ENCODE assay signal across 1 cellular context in the genomic region with DNA sequence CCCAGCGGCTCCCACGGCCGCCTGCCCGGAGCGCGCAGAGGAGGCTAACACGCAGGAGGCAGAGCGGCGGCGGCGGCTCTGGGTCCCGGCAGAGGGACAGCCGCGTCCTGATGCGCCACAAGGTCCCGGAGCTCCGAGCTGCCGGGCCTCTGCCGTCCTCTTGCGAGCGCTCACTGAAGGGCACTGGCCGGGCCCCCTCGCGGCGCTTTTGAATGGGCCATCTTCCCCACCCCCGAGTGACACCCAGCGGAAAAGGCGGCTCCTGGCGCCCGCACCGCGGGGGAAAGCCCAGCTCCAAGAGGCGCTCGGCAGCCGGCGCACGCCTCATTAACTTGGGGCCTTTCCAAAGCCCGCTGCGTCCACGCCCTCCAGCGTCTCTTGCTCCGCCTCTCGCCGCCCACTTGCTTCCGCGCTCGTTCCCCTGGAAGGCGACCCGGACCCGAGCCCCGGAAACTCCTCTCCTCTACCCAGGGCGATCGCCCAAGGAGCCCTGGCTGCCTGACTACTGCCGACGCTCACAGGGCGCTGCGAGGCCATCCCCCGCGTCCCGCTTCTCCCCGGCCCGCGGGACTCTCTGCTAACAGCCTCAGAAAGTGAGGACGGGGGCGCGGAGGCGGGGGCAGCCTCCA.
TF ChIP-seq lines count a peak whose summit lies in the region.

A gene (minus strand): TSS at position 363 of the 629 bp plus-strand sequence.

TF ChIP-seq in HepG2, 621 proteins besides CTCF, POLR2A, EP300 and RAD21 (continued from another document and continues in another):
- TF ChIP-seq, protein P1, sequence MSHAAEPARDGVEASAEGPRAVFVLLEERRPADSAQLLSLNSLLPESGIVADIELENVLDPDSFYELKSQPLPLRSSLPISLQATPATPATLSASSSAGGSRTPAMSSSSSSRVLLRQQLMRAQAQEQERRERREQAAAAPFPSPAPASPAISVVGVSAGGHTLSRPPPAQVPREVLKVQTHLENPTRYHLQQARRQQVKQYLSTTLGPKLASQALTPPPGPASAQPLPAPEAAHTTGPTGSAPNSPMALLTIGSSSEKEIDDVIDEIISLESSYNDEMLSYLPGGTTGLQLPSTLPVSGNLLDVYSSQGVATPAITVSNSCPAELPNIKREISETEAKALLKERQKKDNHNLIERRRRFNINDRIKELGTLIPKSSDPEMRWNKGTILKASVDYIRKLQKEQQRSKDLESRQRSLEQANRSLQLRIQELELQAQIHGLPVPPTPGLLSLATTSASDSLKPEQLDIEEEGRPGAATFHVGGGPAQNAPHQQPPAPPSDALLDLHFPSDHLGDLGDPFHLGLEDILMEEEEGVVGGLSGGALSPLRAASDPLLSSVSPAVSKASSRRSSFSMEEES (CRISPR knock-in tag; IDR thresholded peaks at IDR 0.05) = peak; percentile 18; the same call in 1 of the 2 replicates
- TF ChIP-seq TEAD3 (CRISPR knock-in tag; optimal IDR thresholded peaks at IDR 0.05; ENCODE audit: borderline replicate concordance) (peak; percentile 60), MAFF (IDR thresholded peaks at IDR 0.05; ENCODE audit: low read depth, low read length) (no peak), ARNTL (CRISPR knock-in tag; IDR thresholded peaks at IDR 0.05) (no peak; the same call in 1 of the 2 replicates), NFRKB (IDR thresholded peaks at IDR 0.05) (no peak), NCOA5 (CRISPR knock-in tag; IDR thresholded peaks at IDR 0.05) (no peak), ARNT2 (CRISPR knock-in tag; IDR thresholded peaks at IDR 0.05; ENCODE audit: low read depth) (peak; percentile 10), HNF4G (IDR thresholded peaks at IDR 0.05; ENCODE audit: borderline replicate concordance, low read depth, low read length) (no peak), HNF4G (CRISPR knock-in tag; IDR thresholded peaks at IDR 0.05; ENCODE audit: borderline replicate concordance, low read depth) (no peak), ZNF33B (CRISPR knock-in tag; IDR thresholded peaks at IDR 0.05) (no peak; the same call in 1 of the 2 replicates), U2AF1 (optimal IDR thresholded peaks at IDR 0.05; ENCODE audit: low read depth, low read length) (no peak), TAF1 (CRISPR knock-in tag; IDR thresholded peaks at IDR 0.05) (peak; percentile 88), XRCC5 (optimal IDR thresholded peaks at IDR 0.05; ENCODE audit: low read length) (no peak), TAF15 (IDR thresholded peaks at IDR 0.05; ENCODE audit: low read depth, low read length, poor library complexity, severe bottlenecking) (no peak), ZNF431 (CRISPR knock-in tag; IDR thresholded peaks at IDR 0.05; ENCODE audit: borderline replicate concordance, low read depth) (no peak; the same call in 1 of the 2 replicates), ZNF484 (CRISPR knock-in tag; IDR thresholded peaks at IDR 0.05; ENCODE audit: borderline replicate concordance, low read depth) (no peak), BCL6 (CRISPR knock-in tag; IDR thresholded peaks at IDR 0.05) (peak; percentile 63; the same call in 1 of the 2 replicates), ZNF776 (CRISPR knock-in tag; IDR thresholded peaks at IDR 0.05) (no peak; the same call in 1 of the 2 replicates), ZNF460 (CRISPR knock-in tag; IDR thresholded peaks at IDR 0.05; ENCODE audit: borderline replicate concordance) (no peak), ZNF234 (CRISPR knock-in tag; conservative IDR thresholded peaks at IDR 0.05) (no peak; the same call in 1 of the 2 replicates), THYN1 (CRISPR knock-in tag; IDR thresholded peaks at IDR 0.05; ENCODE audit: borderline replicate concordance, low read depth) (no peak; the same call in 1 of the 2 replicates), ZFYVE20 (CRISPR knock-in tag; IDR thresholded peaks at IDR 0.05; ENCODE audit: borderline replicate concordance, low read depth) (0 out of 2 replicates have a peak, but pooled peaks have one; percentile 23), NFE2L1 (CRISPR knock-in tag; IDR thresholded peaks at IDR 0.05; ENCODE audit: borderline replicate concordance) (no peak)
- TF ChIP-seq, protein P2, sequence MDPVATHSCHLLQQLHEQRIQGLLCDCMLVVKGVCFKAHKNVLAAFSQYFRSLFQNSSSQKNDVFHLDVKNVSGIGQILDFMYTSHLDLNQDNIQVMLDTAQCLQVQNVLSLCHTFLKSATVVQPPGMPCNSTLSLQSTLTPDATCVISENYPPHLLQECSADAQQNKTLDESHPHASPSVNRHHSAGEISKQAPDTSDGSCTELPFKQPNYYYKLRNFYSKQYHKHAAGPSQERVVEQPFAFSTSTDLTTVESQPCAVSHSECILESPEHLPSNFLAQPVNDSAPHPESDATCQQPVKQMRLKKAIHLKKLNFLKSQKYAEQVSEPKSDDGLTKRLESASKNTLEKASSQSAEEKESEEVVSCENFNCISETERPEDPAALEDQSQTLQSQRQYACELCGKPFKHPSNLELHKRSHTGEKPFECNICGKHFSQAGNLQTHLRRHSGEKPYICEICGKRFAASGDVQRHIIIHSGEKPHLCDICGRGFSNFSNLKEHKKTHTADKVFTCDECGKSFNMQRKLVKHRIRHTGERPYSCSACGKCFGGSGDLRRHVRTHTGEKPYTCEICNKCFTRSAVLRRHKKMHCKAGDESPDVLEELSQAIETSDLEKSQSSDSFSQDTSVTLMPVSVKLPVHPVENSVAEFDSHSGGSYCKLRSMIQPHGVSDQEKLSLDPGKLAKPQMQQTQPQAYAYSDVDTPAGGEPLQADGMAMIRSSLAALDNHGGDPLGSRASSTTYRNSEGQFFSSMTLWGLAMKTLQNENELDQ (CRISPR knock-in tag; IDR thresholded peaks at IDR 0.05; ENCODE audit: borderline replicate concordance) = no peak
- TF ChIP-seq, protein P3, sequence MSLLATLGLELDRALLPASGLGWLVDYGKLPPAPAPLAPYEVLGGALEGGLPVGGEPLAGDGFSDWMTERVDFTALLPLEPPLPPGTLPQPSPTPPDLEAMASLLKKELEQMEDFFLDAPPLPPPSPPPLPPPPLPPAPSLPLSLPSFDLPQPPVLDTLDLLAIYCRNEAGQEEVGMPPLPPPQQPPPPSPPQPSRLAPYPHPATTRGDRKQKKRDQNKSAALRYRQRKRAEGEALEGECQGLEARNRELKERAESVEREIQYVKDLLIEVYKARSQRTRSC (CRISPR knock-in tag; IDR thresholded peaks at IDR 0.05; ENCODE audit: low read depth) = 0 out of 2 replicates have a peak, but pooled peaks have one; percentile 11
- TF ChIP-seq, protein P4, sequence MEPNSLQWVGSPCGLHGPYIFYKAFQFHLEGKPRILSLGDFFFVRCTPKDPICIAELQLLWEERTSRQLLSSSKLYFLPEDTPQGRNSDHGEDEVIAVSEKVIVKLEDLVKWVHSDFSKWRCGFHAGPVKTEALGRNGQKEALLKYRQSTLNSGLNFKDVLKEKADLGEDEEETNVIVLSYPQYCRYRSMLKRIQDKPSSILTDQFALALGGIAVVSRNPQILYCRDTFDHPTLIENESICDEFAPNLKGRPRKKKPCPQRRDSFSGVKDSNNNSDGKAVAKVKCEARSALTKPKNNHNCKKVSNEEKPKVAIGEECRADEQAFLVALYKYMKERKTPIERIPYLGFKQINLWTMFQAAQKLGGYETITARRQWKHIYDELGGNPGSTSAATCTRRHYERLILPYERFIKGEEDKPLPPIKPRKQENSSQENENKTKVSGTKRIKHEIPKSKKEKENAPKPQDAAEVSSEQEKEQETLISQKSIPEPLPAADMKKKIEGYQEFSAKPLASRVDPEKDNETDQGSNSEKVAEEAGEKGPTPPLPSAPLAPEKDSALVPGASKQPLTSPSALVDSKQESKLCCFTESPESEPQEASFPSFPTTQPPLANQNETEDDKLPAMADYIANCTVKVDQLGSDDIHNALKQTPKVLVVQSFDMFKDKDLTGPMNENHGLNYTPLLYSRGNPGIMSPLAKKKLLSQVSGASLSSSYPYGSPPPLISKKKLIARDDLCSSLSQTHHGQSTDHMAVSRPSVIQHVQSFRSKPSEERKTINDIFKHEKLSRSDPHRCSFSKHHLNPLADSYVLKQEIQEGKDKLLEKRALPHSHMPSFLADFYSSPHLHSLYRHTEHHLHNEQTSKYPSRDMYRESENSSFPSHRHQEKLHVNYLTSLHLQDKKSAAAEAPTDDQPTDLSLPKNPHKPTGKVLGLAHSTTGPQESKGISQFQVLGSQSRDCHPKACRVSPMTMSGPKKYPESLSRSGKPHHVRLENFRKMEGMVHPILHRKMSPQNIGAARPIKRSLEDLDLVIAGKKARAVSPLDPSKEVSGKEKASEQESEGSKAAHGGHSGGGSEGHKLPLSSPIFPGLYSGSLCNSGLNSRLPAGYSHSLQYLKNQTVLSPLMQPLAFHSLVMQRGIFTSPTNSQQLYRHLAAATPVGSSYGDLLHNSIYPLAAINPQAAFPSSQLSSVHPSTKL (CRISPR knock-in tag; IDR thresholded peaks at IDR 0.05) = peak; percentile 85
- TF ChIP-seq, protein P5, sequence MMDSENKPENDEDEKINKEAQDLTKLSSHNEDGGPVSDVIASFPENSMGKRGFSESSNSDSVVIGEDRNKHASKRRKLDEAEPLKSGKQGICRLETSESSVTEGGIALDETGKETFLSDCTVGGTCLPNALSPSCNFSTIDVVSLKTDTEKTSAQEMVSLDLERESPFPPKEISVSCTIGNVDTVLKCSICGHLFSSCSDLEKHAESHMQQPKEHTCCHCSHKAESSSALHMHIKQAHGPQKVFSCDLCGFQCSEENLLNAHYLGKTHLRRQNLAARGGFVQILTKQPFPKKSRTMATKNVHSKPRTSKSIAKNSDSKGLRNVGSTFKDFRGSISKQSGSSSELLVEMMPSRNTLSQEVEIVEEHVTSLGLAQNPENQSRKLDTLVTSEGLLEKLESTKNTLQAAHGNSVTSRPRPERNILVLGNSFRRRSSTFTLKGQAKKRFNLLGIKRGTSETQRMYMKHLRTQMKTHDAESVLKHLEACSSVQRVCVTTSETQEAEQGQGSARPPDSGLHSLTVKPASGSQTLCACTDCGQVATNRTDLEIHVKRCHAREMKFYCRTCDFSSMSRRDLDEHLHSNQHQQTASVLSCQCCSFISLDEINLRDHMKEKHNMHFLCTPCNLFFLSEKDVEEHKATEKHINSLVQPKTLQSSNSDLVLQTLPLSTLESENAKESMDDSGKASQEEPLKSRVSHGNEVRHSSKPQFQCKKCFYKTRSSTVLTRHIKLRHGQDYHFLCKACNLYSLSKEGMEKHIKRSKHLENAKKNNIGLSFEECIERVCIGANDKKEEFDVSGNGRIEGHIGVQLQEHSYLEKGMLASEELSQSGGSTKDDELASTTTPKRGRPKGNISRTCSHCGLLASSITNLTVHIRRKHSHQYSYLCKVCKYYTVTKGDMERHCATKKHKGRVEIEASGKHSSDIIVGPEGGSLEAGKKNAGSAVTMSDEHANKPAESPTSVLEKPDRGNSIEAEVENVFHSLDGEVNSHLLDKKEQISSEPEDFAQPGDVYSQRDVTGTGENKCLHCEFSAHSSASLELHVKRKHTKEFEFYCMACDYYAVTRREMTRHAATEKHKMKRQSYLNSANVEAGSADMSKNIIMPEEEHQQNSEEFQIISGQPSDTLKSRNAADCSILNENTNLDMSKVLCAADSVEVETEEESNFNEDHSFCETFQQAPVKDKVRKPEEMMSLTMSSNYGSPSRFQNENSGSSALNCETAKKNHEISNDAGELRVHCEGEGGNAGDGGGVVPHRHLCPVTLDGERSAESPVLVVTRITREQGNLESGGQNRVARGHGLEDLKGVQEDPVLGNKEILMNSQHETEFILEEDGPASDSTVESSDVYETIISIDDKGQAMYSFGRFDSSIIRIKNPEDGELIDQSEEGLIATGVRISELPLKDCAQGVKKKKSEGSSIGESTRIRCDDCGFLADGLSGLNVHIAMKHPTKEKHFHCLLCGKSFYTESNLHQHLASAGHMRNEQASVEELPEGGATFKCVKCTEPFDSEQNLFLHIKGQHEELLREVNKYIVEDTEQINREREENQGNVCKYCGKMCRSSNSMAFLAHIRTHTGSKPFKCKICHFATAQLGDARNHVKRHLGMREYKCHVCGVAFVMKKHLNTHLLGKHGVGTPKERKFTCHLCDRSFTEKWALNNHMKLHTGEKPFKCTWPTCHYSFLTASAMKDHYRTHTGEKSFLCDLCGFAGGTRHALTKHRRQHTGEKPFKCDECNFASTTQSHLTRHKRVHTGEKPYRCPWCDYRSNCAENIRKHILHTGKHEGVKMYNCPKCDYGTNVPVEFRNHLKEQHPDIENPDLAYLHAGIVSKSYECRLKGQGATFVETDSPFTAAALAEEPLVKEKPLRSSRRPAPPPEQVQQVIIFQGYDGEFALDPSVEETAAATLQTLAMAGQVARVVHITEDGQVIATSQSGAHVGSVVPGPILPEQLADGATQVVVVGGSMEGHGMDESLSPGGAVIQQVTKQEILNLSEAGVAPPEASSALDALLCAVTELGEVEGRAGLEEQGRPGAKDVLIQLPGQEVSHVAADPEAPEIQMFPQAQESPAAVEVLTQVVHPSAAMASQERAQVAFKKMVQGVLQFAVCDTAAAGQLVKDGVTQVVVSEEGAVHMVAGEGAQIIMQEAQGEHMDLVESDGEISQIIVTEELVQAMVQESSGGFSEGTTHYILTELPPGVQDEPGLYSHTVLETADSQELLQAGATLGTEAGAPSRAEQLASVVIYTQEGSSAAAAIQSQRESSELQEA (CRISPR knock-in tag; IDR thresholded peaks at IDR 0.05; ENCODE audit: not compliant biosample characterization) = no peak
- TF ChIP-seq, protein P6, sequence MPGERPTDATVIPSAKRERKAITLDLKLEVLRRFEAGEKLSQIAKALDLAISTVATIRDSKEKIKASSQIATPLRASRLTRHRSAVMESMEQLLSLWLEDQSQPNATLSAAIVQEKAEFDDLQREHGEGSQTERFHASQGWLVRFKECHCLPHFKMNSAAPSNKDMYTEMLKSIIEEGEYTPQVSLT (CRISPR knock-in tag; IDR thresholded peaks at IDR 0.05; ENCODE audit: borderline replicate concordance, low read depth) = peak; percentile 21; the same call in 1 of the 2 replicates
- TF ChIP-seq, protein P7, sequence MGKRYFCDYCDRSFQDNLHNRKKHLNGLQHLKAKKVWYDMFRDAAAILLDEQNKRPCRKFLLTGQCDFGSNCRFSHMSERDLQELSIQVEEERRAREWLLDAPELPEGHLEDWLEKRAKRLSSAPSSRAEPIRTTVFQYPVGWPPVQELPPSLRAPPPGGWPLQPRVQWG (CRISPR knock-in tag; IDR thresholded peaks at IDR 0.05; ENCODE audit: borderline replicate concordance, low read depth) = no peak
- TF ChIP-seq, protein P8, sequence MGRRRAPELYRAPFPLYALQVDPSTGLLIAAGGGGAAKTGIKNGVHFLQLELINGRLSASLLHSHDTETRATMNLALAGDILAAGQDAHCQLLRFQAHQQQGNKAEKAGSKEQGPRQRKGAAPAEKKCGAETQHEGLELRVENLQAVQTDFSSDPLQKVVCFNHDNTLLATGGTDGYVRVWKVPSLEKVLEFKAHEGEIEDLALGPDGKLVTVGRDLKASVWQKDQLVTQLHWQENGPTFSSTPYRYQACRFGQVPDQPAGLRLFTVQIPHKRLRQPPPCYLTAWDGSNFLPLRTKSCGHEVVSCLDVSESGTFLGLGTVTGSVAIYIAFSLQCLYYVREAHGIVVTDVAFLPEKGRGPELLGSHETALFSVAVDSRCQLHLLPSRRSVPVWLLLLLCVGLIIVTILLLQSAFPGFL (CRISPR knock-in tag; IDR thresholded peaks at IDR 0.05) = no peak
- TF ChIP-seq, protein P9, sequence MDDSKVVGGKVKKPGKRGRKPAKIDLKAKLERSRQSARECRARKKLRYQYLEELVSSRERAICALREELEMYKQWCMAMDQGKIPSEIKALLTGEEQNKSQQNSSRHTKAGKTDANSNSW (CRISPR knock-in tag; IDR thresholded peaks at IDR 0.05; ENCODE audit: borderline replicate concordance) = no peak
